ENCODE assay signal across 7 cellular contexts in the genomic region with DNA sequence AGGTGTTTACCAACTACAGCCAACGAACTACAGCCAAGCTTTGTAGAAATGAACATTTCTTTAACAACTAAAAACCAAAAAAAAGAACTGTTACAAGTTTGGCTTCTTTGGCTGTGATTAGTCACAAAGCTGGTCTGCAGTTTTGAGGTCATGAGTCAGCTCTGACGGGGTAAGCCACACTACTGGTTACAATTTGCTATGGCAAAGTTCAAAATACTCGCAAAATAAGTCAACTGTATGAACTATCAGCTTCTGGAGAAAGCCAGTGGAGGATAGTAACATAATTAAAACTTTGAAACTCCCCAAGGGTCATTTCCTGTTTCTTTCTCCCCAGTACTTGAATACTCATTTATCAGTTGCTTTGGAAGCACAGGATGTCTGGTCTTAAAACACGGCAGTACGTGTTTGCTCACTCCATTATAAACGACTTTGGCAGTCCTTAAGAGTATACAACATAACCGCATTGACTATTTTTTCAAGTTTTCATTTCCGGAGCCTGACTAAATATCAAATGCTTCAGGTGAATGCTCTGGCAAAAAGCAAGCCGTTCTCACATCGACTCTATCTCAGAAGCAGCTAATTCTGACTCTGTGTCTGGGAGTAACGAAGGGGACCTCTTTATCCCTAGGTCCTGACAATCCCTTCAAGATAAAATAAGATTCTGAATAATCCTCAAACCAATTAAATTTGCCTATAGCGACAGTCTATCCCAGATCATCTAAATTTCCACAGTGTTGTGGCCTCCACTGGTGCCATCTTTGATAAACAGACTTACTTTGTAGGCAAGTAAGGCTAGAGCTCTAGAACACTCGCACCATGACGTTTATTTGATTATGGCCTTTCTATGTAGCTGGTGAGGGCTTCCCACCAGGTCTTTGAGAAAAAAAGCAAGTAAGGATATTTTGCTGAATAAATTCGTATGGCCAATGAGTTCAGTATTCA. TPM values are rescaled to one million over a fixed set of nuclear protein-coding genes. Genes with fewer than 3 reads are reported as not detected.
DNase-seq lines count a peak whose midpoint lies in the region; ATAC-seq and TF ChIP-seq lines count a peak whose summit lies in the region.

No MANE protein-coding gene starts in this region.

- H3K27ac Mint-ChIP-seq in nephron = peak overlapping the region; percentile 49 to 83 (median 68)

- ATAC-seq in GM19035 (IDR thresholded peaks at IDR 0.05; ENCODE audit: unreplicated experiment) (peak; percentile 49), HG03354 (IDR thresholded peaks at IDR 0.05; ENCODE audit: poor library complexity, severe bottlenecking, unreplicated experiment) (peak; percentile 76), upper lobe of left lung (ENCODE audit: low FRiP score in 2 of 2) (peak; percentile 62 to 87)

- peaks cover 3% of the 10 kb centered on the region for H3K27me3 Mint-ChIP-seq in nephron (ENCODE audit: low read depth)

- H3K27ac ChIP-seq in upper lobe of left lung = peak overlapping the region; percentile 33 to 70 (median 65)

- DNase-seq in T-helper 22 cell (ENCODE audit: low read depth) (peak; percentile 66), upper lobe of left lung (peak in 1 of 2 donors; percentile 50), BE2C (no peak)
- DNase-seq in central memory CD4-positive, alpha-beta T cell = peak; percentile 82

- peaks cover 15 to 35% (median 23%) of the 10 kb centered on the region in 4 donors for H3K4me1 ChIP-seq in upper lobe of left lung
- peaks cover 6% of the 10 kb centered on the region; the same call in 1 of the 2 replicates for H3K4me1 ChIP-seq in BE2C

- H3K9me3 ChIP-seq in upper lobe of left lung (no peaks in the 10 kb centered on the region), BE2C (no peaks in the 10 kb centered on the region)

- H3K4me1 Mint-ChIP-seq in nephron = peaks cover 29% of the 10 kb centered on the region

- no peaks in the 10 kb centered on the region for H3K9me3 Mint-ChIP-seq in nephron

- no peak overlapping the region for H3K4me3 ChIP-seq in upper lobe of left lung
- no peak overlapping the region for H3K4me3 ChIP-seq in BE2C (ENCODE audit: low read depth, low read length)

- H3K36me3 ChIP-seq in upper lobe of left lung (no peaks in the 10 kb centered on the region), BE2C (no peaks in the 10 kb centered on the region)

- no peaks in the 10 kb centered on the region for H3K27me3 ChIP-seq in upper lobe of left lung
- H3K27me3 ChIP-seq in BE2C = peaks cover 4% of the 10 kb centered on the region; the same call in 1 of the 2 replicates

- H3K36me3 Mint-ChIP-seq in nephron (ENCODE audit: low read depth) = no peaks in the 10 kb centered on the region

- H3K4me3 Mint-ChIP-seq in nephron = no peak overlapping the region

- 39 to 55% methylated on average over 15 of the region's 15 CpGs for WGBS in upper lobe of left lung, 2 donors

- no peak for TF ChIP-seq CTCF in nephron (IDR thresholded peaks at IDR 0.05; ENCODE audit: unreplicated experiment in 3 of 3)
- no peak for TF ChIP-seq CTCF in upper lobe of left lung (IDR thresholded peaks at IDR 0.05)
- no peak for TF ChIP-seq CTCF in BE2C (IDR thresholded peaks at IDR 0.05; ENCODE audit: low read depth, low read length)

- TF ChIP-seq POLR2A in upper lobe of left lung (IDR thresholded peaks at IDR 0.05) = no peak

- no peak for TF ChIP-seq EP300 in upper lobe of left lung (IDR thresholded peaks at IDR 0.05)

RNA-seq across cellular contexts. Expression of a gene that starts 10.6 kb away (rescaled TPM):
- total RNA-seq in upper lobe of left lung = 10 to 100 TPM in 5 of 6 donors, 1 to 10 TPM in 1; 5.2 to 31.2 (median 14.0) TPM
- polyA plus RNA-seq in BE2C (2012; ENCODE audit: insufficient read depth, insufficient read length, low read depth) = 42.2 TPM
